Comparison of ENCODE assay signal across 1 cellular context in genomic region chr6:43267619-43268347, GRCh38.
A peak's percentile ranks its signal among the peaks of the same experiment; 100 is the strongest.
TF ChIP-seq lines count a peak whose summit lies in the region.

No MANE protein-coding gene starts in this region.

TF ChIP-seq in HepG2, 621 proteins besides CTCF, POLR2A, EP300 and RAD21 (continued from another document and continues in another):
- TF ChIP-seq LRRFIP1 (CRISPR knock-in tag; conservative IDR thresholded peaks at IDR 0.05): no peak
- TF ChIP-seq ZNF331 (CRISPR knock-in tag; IDR thresholded peaks at IDR 0.05): peak; percentile 99
- peak; percentile 99 for TF ChIP-seq TBL1XR1 (IDR thresholded peaks at IDR 0.05; ENCODE audit: borderline replicate concordance, low read length, partially characterized antibody)
- no peak for TF ChIP-seq E2F2 (CRISPR knock-in tag; IDR thresholded peaks at IDR 0.05; ENCODE audit: borderline replicate concordance)
- peak; percentile 97 for TF ChIP-seq NFATC3 (CRISPR knock-in tag; IDR thresholded peaks at IDR 0.05)
- TF ChIP-seq TFDP2 (CRISPR knock-in tag; IDR thresholded peaks at IDR 0.05): peak; percentile 92
- no peak for TF ChIP-seq PRPF4 (IDR thresholded peaks at IDR 0.05; ENCODE audit: low read depth, low read length, poor library complexity, severe bottlenecking)
- TF ChIP-seq PRDM4 (CRISPR knock-in tag; IDR thresholded peaks at IDR 0.05; ENCODE audit: borderline replicate concordance): 0 out of 2 replicates have a peak, but pooled peaks have one; percentile 50
- no peak for TF ChIP-seq ZNF383 (CRISPR knock-in tag; IDR thresholded peaks at IDR 0.05; ENCODE audit: borderline replicate concordance)
- peak; percentile 83 for TF ChIP-seq ZFYVE20 (CRISPR knock-in tag; IDR thresholded peaks at IDR 0.05; ENCODE audit: borderline replicate concordance, low read depth)
- peak; percentile 47; the same call in 1 of the 2 replicates for TF ChIP-seq NFYB (CRISPR knock-in tag; IDR thresholded peaks at IDR 0.05)
- TF ChIP-seq MZF1 (CRISPR knock-in tag; IDR thresholded peaks at IDR 0.05; ENCODE audit: borderline replicate concordance): peak; percentile 90; the same call in 1 of the 2 replicates
- TF ChIP-seq ZNF878 (CRISPR knock-in tag; IDR thresholded peaks at IDR 0.05): peak; percentile 99
- no peak for TF ChIP-seq NFRKB (IDR thresholded peaks at IDR 0.05)
- peak; percentile 97 for TF ChIP-seq ZNF776 (CRISPR knock-in tag; IDR thresholded peaks at IDR 0.05)
- TF ChIP-seq E2F5 (CRISPR knock-in tag; conservative IDR thresholded peaks at IDR 0.05): no peak
- TF ChIP-seq ATF1 (CRISPR knock-in tag; IDR thresholded peaks at IDR 0.05): no peak
- TF ChIP-seq ZNF10 (CRISPR knock-in tag; IDR thresholded peaks at IDR 0.05; ENCODE audit: borderline replicate concordance, low read depth): no peak
- peak; percentile 87 for TF ChIP-seq ZNF770 (CRISPR knock-in tag; IDR thresholded peaks at IDR 0.05)
- TF ChIP-seq TFE3 (CRISPR knock-in tag; IDR thresholded peaks at IDR 0.05): peak; percentile 99
- TF ChIP-seq ZNF329 (CRISPR knock-in tag; IDR thresholded peaks at IDR 0.05; ENCODE audit: low read depth): peak; percentile 95
- no peak for TF ChIP-seq RARG (CRISPR knock-in tag; IDR thresholded peaks at IDR 0.05; ENCODE audit: low read depth)
- no peak for TF ChIP-seq THAP8 (CRISPR knock-in tag; IDR thresholded peaks at IDR 0.05; ENCODE audit: borderline replicate concordance)
- TF ChIP-seq ZNF232 (CRISPR knock-in tag; IDR thresholded peaks at IDR 0.05; ENCODE audit: borderline replicate concordance): peak; percentile 96
- TF ChIP-seq PHB2 (IDR thresholded peaks at IDR 0.05; ENCODE audit: partially characterized antibody): no peak
- peak; percentile 100; the same call in 1 of the 2 replicates for TF ChIP-seq FUBP1 (CRISPR knock-in tag; IDR thresholded peaks at IDR 0.05; ENCODE audit: borderline replicate concordance)
- TF ChIP-seq DPF2 (CRISPR knock-in tag; IDR thresholded peaks at IDR 0.05; ENCODE audit: borderline replicate concordance, low read depth): peak; percentile 100
- peak; percentile 99 for TF ChIP-seq SOX13 (IDR thresholded peaks at IDR 0.05)
- TF ChIP-seq SOX13 (CRISPR knock-in tag; conservative IDR thresholded peaks at IDR 0.05 in 1 of 2, IDR thresholded peaks at IDR 0.05 in 1 of 2): peak in 1 of 2 experiments; percentile 99; a peak in 2 of 4 replicates
- TF ChIP-seq GATAD1 (CRISPR knock-in tag; IDR thresholded peaks at IDR 0.05): peak; percentile 86
- peak; percentile 100 for TF ChIP-seq MLXIP (CRISPR knock-in tag; IDR thresholded peaks at IDR 0.05; ENCODE audit: borderline replicate concordance)
- peak; percentile 95 for TF ChIP-seq KLF13 (CRISPR knock-in tag; IDR thresholded peaks at IDR 0.05)
- TF ChIP-seq SKIL (CRISPR knock-in tag; IDR thresholded peaks at IDR 0.05; ENCODE audit: borderline replicate concordance): peak; percentile 100
- no peak for TF ChIP-seq SMARCE1 (IDR thresholded peaks at IDR 0.05; ENCODE audit: borderline replicate concordance)
